ENCODE assay signal across 17 cellular contexts in the genomic region with DNA sequence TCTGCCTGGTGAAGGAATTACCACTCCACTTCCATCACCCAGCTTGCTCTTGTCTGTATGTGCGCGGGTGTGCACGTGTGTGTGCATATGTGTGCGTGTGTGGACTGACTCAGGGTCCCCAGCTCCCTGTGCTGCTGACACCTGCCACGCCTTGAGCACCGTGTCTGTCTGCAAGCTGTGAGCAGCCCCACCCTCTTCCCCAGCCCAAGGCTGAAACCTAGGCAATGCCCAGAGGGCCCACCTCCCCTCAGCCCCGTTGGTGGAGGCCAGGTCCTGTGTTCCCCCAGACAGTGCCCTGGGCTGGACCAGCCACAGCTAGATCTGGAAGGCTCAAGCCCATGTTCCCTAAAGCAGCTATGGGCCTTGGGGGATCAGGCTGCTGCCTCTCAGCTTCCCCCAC. TPM values are rescaled to one million over a fixed set of nuclear protein-coding genes. Genes with fewer than 3 reads are reported as not detected.
DNase-seq lines count a peak whose midpoint lies in the region; ATAC-seq and TF ChIP-seq lines count a peak whose summit lies in the region.
"Had no signal": no experiment of that assay in that cellular context is flagged by ENCODE, and none has a peak within 500 bp of the region (broad histone marks: within the 10 kb centered on the region; RNA-seq: fewer than 3 reads in every experiment).

No MANE protein-coding gene starts in this region.

- no peaks in the 10 kb centered on the region for H3K9me3 Mint-ChIP-seq in activated CD4-positive, alpha-beta T cell treated with anti-CD3 and anti-CD28 coated beads, Interleukin-2, amount 10 ng/mL, durations not matched to agents 24 days and 14 days
- H3K9me3 Mint-ChIP-seq in T-cell: no peaks in the 10 kb centered on the region
- peaks cover 3% of the 10 kb centered on the region for H3K9me3 Mint-ChIP-seq in chondrocyte (ENCODE audit: low read depth)
- H3K9me3 Mint-ChIP-seq in progenitor cell of endocrine pancreas (ENCODE audit: low read depth): peaks cover 7% of the 10 kb centered on the region

- DNase-seq in activated CD4-positive, alpha-beta T cell treated with anti-CD3 and anti-CD28 coated beads, Interleukin-2, amount 10 ng/mL, durations not matched to agents 24 days and 14 days: no peak
- DNase-seq in activated CD4-positive, alpha-beta T cell treated with anti-CD3 and anti-CD28 coated beads for 4 hours: no peak
- DNase-seq in T-cell: no peak
- peak; percentile 59 for DNase-seq in chondrocyte (ENCODE audit: low spot score)
- no peak for DNase-seq in progenitor cell of endocrine pancreas (ENCODE audit: low spot score, unreplicated experiment)
- DNase-seq in SK-N-DZ (ENCODE audit: low spot score): no peak
- DNase-seq in DMS79 treated with DMSO at 0.1 percent for 48 hours (lab: John Stamatoyannopoulos, UW): no peak
- no peak for DNase-seq in Kasumi-1 (lab: John Stamatoyannopoulos, UW)
- DNase-seq: activated CD4-positive, alpha-beta T cell treated with anti-CD3 and anti-CD28 coated beads, Interleukin-2, amount 50 U/mL, for 48 hours; C1 segment of cervical spinal cord; EL; hypothalamus; Karpas-422; left cardiac atrium; NCI-H2171; PC-9 had no signal

- CTCF ChIA-PET in T-cell (lab: Charles Lee): interaction anchor here in 1 of 2 donors (1.7 kb wide), 1 partner anchor 9 kb away, joined by 6 read pairs; no protein-coding TSS in a partner anchor

- H3K4me1 Mint-ChIP-seq in activated CD4-positive, alpha-beta T cell treated with anti-CD3 and anti-CD28 coated beads, Interleukin-2, amount 10 ng/mL, durations not matched to agents 24 days and 14 days: peaks cover 28% of the 10 kb centered on the region
- H3K4me1 Mint-ChIP-seq in T-cell: peaks cover 47 to 59% (median 56%) of the 10 kb centered on the region in 3 donors
- H3K4me1 Mint-ChIP-seq in chondrocyte (ENCODE audit: low read depth): peaks cover 16% of the 10 kb centered on the region
- peaks cover 8% of the 10 kb centered on the region for H3K4me1 Mint-ChIP-seq in progenitor cell of endocrine pancreas (ENCODE audit: low read depth)

- intact Hi-C loops in activated CD4-positive, alpha-beta T cell treated with anti-CD3 and anti-CD28 coated beads, Interleukin-2, amount 10 ng/mL, durations not matched to agents 24 days and 14 days (cut with micrococcal nuclease): no loop called here

- no peak for ATAC-seq in T-cell (replicated peaks in 1 of 4)
- ATAC-seq: left cardiac atrium had no signal

- TF ChIP-seq CTCF in chondrocyte (IDR thresholded peaks at IDR 0.05) (no peak), progenitor cell of endocrine pancreas (IDR thresholded peaks at IDR 0.05; ENCODE audit: unreplicated experiment) (no peak)

- POLR2A ChIA-PET in T-cell (lab: Charles Lee): no interaction called here

- no peak overlapping the region for H3K27ac Mint-ChIP-seq in activated CD4-positive, alpha-beta T cell treated with anti-CD3 and anti-CD28 coated beads, Interleukin-2, amount 10 ng/mL, durations not matched to agents 24 days and 14 days
- H3K27ac Mint-ChIP-seq in T-cell (no peak overlapping the region), chondrocyte (ENCODE audit: unreplicated experiment) (no peak overlapping the region), progenitor cell of endocrine pancreas (no peak overlapping the region)

- H3K4me3 Mint-ChIP-seq in activated CD4-positive, alpha-beta T cell treated with anti-CD3 and anti-CD28 coated beads, Interleukin-2, amount 10 ng/mL, durations not matched to agents 24 days and 14 days: peak overlapping the region; percentile 87
- H3K4me3 Mint-ChIP-seq in T-cell: peak overlapping the region; percentile 39 to 76 (median 49)
- no peak overlapping the region for H3K4me3 Mint-ChIP-seq in chondrocyte (ENCODE audit: unreplicated experiment)
- H3K4me3 Mint-ChIP-seq in progenitor cell of endocrine pancreas (ENCODE audit: low read depth): peak overlapping the region; percentile 29

- peaks cover 2% of the 10 kb centered on the region for H3K36me3 Mint-ChIP-seq in activated CD4-positive, alpha-beta T cell treated with anti-CD3 and anti-CD28 coated beads, Interleukin-2, amount 10 ng/mL, durations not matched to agents 24 days and 14 days (ENCODE audit: low read depth)
- H3K36me3 Mint-ChIP-seq in T-cell (peaks cover under 1% of the 10 kb centered on the region), chondrocyte (ENCODE audit: low read depth) (peaks cover 4% of the 10 kb centered on the region), progenitor cell of endocrine pancreas (ENCODE audit: insufficient read depth) (peaks cover 3% of the 10 kb centered on the region)

- no peaks in the 10 kb centered on the region for H3K27me3 Mint-ChIP-seq in activated CD4-positive, alpha-beta T cell treated with anti-CD3 and anti-CD28 coated beads, Interleukin-2, amount 10 ng/mL, durations not matched to agents 24 days and 14 days
- peaks cover 0 to 13% of the 10 kb centered on the region in 2 donors for H3K27me3 Mint-ChIP-seq in T-cell
- H3K27me3 Mint-ChIP-seq in chondrocyte (ENCODE audit: low read depth): no peaks in the 10 kb centered on the region
- H3K27me3 Mint-ChIP-seq in progenitor cell of endocrine pancreas: peaks cover 4% of the 10 kb centered on the region

RNA-seq across cellular contexts. Expression of a gene that starts 2.0 kb away (rescaled TPM):
- total RNA-seq in activated CD4-positive, alpha-beta T cell treated with anti-CD3 and anti-CD28 coated beads, Interleukin-2, amount 10 ng/mL, durations not matched to agents 24 days and 14 days: 27.3 and 28.7 TPM in 2 replicates
- 10 to 100 TPM; 12.5 to 29.8 (median 25.5) TPM for total RNA-seq in T-cell
- total RNA-seq in chondrocyte: 17.2 to 21.9 TPM (median 17.7 TPM) in 3 replicates
- 19.1 and 19.2 TPM in 2 replicates for total RNA-seq in progenitor cell of endocrine pancreas
- polyA plus RNA-seq in SK-N-DZ (2014; cell fraction: cytosol; rRNA removed): 22.2 and 23.4 TPM in 2 replicates
- 21.4 and 21.8 TPM in 2 replicates for polyA plus RNA-seq in SK-N-DZ (2014; cell fraction: nucleus; rRNA removed)

RNA-seq across cellular contexts. Expression of a gene that starts 46.1 kb away (rescaled TPM):
- total RNA-seq in activated CD4-positive, alpha-beta T cell treated with anti-CD3 and anti-CD28 coated beads, Interleukin-2, amount 10 ng/mL, durations not matched to agents 24 days and 14 days: 0.19 and 0.24 TPM in 2 replicates
- total RNA-seq in T-cell (under 1 TPM in 2 of 5 donors, not detected in 3; 0.13 to 0.19 TPM), chondrocyte (0.13 to 0.77 TPM in 2 of 3 replicates, not detected in the other), progenitor cell of endocrine pancreas (35.7 and 36.5 TPM in 2 replicates)
- polyA plus RNA-seq in SK-N-DZ (2014; cell fraction: cytosol; rRNA removed): 11.5 and 12.9 TPM in 2 replicates
- polyA plus RNA-seq in SK-N-DZ (2014; cell fraction: nucleus; rRNA removed): 9.0 and 10.4 TPM in 2 replicates
- total RNA-seq: left cardiac atrium, tibial nerve had no signal

Comparison
In these comparisons a context has a peak if more than half of its experiments do, and no peak if none do; other contexts are left out.
1. RNA of a gene that starts 46.1 kb away (total RNA-seq): 35.7 to 36.5 TPM in progenitor cell of endocrine pancreas; 0.19 to 0.24 TPM in activated CD4-positive, alpha-beta T cell treated with anti-CD3 and anti-CD28 coated beads, Interleukin-2, amount 10 ng/mL, durations not matched to agents 24 days and 14 days, 0.13 to 0.77 TPM in chondrocyte and 0.13 to 0.19 TPM in T-cell; every median in the first group is over 10 times any median in the second.